Comparison of ENCODE assay signal across 2 cellular contexts in the genomic region with DNA sequence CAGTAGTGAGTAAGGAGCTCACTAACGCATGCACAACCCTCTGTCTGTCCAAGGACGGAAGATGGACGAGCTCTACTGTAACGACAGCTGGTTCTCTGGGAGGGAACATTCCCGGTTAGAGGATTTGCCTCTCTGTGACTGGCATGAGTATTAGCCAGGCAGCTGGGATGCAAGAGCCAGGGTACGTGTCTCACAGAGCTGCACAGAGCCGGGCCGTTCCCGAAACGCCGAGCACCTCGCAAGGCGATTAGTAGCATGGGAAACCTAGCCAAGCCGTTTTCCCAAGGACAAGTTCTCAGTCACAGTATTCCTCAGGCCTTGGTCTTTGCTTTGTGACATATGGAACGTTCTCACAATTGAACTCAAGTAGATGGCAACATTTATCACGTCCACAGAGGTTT.
TF ChIP-seq lines count a peak whose summit lies in the region.

No MANE protein-coding gene starts in this region.

TF ChIP-seq in A549, 52 proteins besides CTCF, POLR2A, EP300 and RAD21:
- no peak for TF ChIP-seq GATA3 (IDR thresholded peaks at IDR 0.05; ENCODE audit: borderline replicate concordance)
- no peak for TF ChIP-seq BHLHE40 (IDR thresholded peaks at IDR 0.05; ENCODE audit: low read depth, low read length)
- TF ChIP-seq, protein P1, sequence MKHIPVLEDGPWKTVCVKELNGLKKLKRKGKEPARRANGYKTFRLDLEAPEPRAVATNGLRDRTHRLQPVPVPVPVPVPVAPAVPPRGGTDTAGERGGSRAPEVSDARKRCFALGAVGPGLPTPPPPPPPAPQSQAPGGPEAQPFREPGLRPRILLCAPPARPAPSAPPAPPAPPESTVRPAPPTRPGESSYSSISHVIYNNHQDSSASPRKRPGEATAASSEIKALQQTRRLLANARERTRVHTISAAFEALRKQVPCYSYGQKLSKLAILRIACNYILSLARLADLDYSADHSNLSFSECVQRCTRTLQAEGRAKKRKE (CRISPR knock-in tag; IDR thresholded peaks at IDR 0.05; ENCODE audit: low read depth) = peak; percentile 43; the same call in 1 of the 2 replicates
- peak; percentile 33; the same call in 1 of the 2 replicates for TF ChIP-seq HOXB13 (CRISPR knock-in tag; IDR thresholded peaks at IDR 0.05; ENCODE audit: low read depth)

TF ChIP-seq in IMR-90, 13 proteins besides CTCF, POLR2A, EP300 and RAD21:
- TF ChIP-seq, protein P2, sequence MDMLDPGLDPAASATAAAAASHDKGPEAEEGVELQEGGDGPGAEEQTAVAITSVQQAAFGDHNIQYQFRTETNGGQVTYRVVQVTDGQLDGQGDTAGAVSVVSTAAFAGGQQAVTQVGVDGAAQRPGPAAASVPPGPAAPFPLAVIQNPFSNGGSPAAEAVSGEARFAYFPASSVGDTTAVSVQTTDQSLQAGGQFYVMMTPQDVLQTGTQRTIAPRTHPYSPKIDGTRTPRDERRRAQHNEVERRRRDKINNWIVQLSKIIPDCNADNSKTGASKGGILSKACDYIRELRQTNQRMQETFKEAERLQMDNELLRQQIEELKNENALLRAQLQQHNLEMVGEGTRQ (IDR thresholded peaks at IDR 0.05; ENCODE audit: low read depth, low read length) = no peak
- TF ChIP-seq MAZ (IDR thresholded peaks at IDR 0.05; ENCODE audit: borderline replicate concordance, low read depth, low read length) = no peak; the same call in 1 of the 2 replicates
- TF ChIP-seq NFE2L2 (IDR thresholded peaks at IDR 0.05; ENCODE audit: low read depth, low read length) = no peak
- TF ChIP-seq, protein P3, sequence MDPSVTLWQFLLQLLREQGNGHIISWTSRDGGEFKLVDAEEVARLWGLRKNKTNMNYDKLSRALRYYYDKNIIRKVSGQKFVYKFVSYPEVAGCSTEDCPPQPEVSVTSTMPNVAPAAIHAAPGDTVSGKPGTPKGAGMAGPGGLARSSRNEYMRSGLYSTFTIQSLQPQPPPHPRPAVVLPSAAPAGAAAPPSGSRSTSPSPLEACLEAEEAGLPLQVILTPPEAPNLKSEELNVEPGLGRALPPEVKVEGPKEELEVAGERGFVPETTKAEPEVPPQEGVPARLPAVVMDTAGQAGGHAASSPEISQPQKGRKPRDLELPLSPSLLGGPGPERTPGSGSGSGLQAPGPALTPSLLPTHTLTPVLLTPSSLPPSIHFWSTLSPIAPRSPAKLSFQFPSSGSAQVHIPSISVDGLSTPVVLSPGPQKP (IDR thresholded peaks at IDR 0.05; ENCODE audit: borderline replicate concordance, low read depth, low read length) = no peak
- no peak for TF ChIP-seq BHLHE40 (IDR thresholded peaks at IDR 0.05; ENCODE audit: low read depth, low read length)
- no peak for TF ChIP-seq MXI1 (IDR thresholded peaks at IDR 0.05; ENCODE audit: borderline replicate concordance, low read depth, low read length)
- TF ChIP-seq CEBPB (IDR thresholded peaks at IDR 0.05; ENCODE audit: low read depth, low read length) = no peak
- no peak for TF ChIP-seq SMC3 (IDR thresholded peaks at IDR 0.05; ENCODE audit: low read depth, low read length)
- TF ChIP-seq CHD1 (IDR thresholded peaks at IDR 0.05; ENCODE audit: low read depth, low read length) = no peak
- TF ChIP-seq FOS (IDR thresholded peaks at IDR 0.05; ENCODE audit: low read depth, low read length) = no peak
- TF ChIP-seq MAFK (IDR thresholded peaks at IDR 0.05; ENCODE audit: low read depth, low read length) = no peak
- TF ChIP-seq RFX5 (IDR thresholded peaks at IDR 0.05; ENCODE audit: low read depth, low read length) = no peak
- no peak for TF ChIP-seq RCOR1 (IDR thresholded peaks at IDR 0.05; ENCODE audit: insufficient replicate concordance, low read length)
